ENCODE assay signal across 29 cellular contexts in the genomic region with DNA sequence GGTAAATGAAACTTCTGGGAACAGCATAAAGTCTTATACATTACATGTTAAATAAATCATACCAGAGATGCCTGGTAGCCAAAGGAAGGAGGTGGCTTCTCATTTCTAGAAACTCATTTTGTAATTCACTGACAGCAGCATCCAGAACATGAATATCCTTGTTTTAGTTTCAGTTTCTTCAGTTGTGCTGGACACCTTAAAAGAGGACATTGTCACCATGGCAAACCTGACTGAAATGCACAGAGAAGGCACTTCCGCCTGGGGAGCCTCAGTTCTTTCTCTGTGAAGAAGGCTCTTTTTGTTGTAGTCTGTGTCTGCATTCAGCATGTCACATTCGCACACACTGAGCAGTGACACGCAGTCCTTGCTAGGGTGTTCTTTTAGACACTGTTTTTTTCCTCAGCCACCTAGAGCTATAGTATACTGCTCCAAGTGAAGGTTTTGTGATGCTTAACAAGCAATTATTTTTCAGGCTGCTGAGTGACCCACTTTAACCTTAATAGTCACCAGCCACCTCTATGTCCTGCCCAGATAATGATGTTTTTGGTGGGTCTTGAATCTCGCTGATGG. TPM values are rescaled to one million over a fixed set of nuclear protein-coding genes. Genes with fewer than 3 reads are reported as not detected.
DNase-seq lines count a peak whose midpoint lies in the region; ATAC-seq, FAIRE-seq and TF ChIP-seq lines count a peak whose summit lies in the region.
"Had no signal": no experiment of that assay in that cellular context is flagged by ENCODE, and none has a peak within 500 bp of the region (broad histone marks: within the 10 kb centered on the region; RNA-seq: fewer than 3 reads in every experiment).

No MANE protein-coding gene starts in this region.

- H3K4me1 ChIP-seq in GM23338 (ENCODE audit: insufficient read depth): peaks cover 13% of the 10 kb centered on the region
- H3K4me1 ChIP-seq in neural progenitor cell: peaks cover 18% of the 10 kb centered on the region
- H3K4me1 ChIP-seq: ascending aorta, thyroid gland had no signal

- H3K36me3 Mint-ChIP-seq in GM23338 (ENCODE audit: low read depth) (no peaks in the 10 kb centered on the region), WTC11 (no peaks in the 10 kb centered on the region), neural progenitor cell (no peaks in the 10 kb centered on the region), osteocyte (ENCODE audit: unreplicated experiment) (no peaks in the 10 kb centered on the region)
- H3K36me3 Mint-ChIP-seq: activated naive CD4-positive, alpha-beta T cell treated with anti-CD3 and anti-CD28 coated beads, Interleukin-2, amount 50 U/mL, for 24 hours had no signal

- no peaks in the 10 kb centered on the region for H3K36me3 ChIP-seq in GM23338 (ENCODE audit: insufficient read depth)
- no peaks in the 10 kb centered on the region for H3K36me3 ChIP-seq in neural progenitor cell
- H3K36me3 ChIP-seq: ascending aorta, thyroid gland, WERI-Rb-1 had no signal

- DNase-seq in GM12892 (ENCODE audit: insufficient read length): no peak
- DNase-seq in GM23338 (ENCODE audit: low spot score): no peak
- DNase-seq in WTC11 (ENCODE audit: low spot score): no peak
- DNase-seq in neural progenitor cell (ENCODE audit: low spot score): peak; percentile 16
- DNase-seq in middle frontal gyrus (ENCODE audit: extremely low spot score, low spot score): no peak
- DNase-seq in osteocyte (ENCODE audit: extremely low spot score, unreplicated experiment): no peak
- DNase-seq: activated CD4-positive, alpha-beta T cell treated with anti-CD3 and anti-CD28 coated beads, Interleukin-2, amount 50 U/mL, for 1 hour; C1 segment of cervical spinal cord; Calu3; glutamatergic neuron; left cardiac atrium; mesenchymal stem cell; NCI-H1105; NCI-H226; NCI-H774; stimulated activated CD4-positive, alpha-beta T cell treated with anti-CD3 and anti-CD28 coated beads, Interleukin-4, amount 100 ng/mL, for 4 hours; stimulated activated naive CD4-positive, alpha-beta T cell treated with Interleukin-2 at 50 U/mL for 16 hours; thyroid gland; WERI-Rb-1 had no signal

- H3K9me3 ChIP-seq in neural progenitor cell (ENCODE audit: low read depth): no peaks in the 10 kb centered on the region
- H3K9me3 ChIP-seq: ascending aorta, thyroid gland had no signal

- TF ChIP-seq POLR2A in GM12892 (IDR thresholded peaks at IDR 0.05; ENCODE audit: low read depth, low read length) (no peak), GM18505 (IDR thresholded peaks at IDR 0.05; ENCODE audit: borderline replicate concordance, extremely low read depth, insufficient read depth, insufficient read length) (no peak)

- H3K4me2 ChIP-seq in GM23338: peak overlapping the region; percentile 55; the same call in 1 of the 2 replicates
- peak overlapping the region; percentile 5 for H3K4me2 ChIP-seq in neural progenitor cell

- H3K9ac ChIP-seq in neural progenitor cell: no peak overlapping the region

- H3K9me3 Mint-ChIP-seq in GM23338 (no peaks in the 10 kb centered on the region; the same call in 2 of the 3 replicates), WTC11 (no peaks in the 10 kb centered on the region), neural progenitor cell (no peaks in the 10 kb centered on the region), osteocyte (ENCODE audit: unreplicated experiment) (no peaks in the 10 kb centered on the region)
- H3K9me3 Mint-ChIP-seq: activated naive CD4-positive, alpha-beta T cell treated with anti-CD3 and anti-CD28 coated beads, Interleukin-2, amount 50 U/mL, for 24 hours; central memory CD8-positive, alpha-beta T cell; T-helper 2 cell treated with Interferon-gamma antibody and Interleukin-4, amounts not matched to agents 5 μg/mL and 100 μg/mL, for 36 hours had no signal

- H2AFZ ChIP-seq in GM23338 (no peak overlapping the region), neural progenitor cell (replicated peaks) (no peak overlapping the region)

- CTCF ChIA-PET in WTC11 (lab: Charles Lee): no interaction called here

- TF ChIP-seq CTCF in GM23338 (conservative IDR thresholded peaks at IDR 0.05; ENCODE audit: low read depth in 2 of 2) (no peak), WTC11 (IDR thresholded peaks at IDR 0.05) (no peak), neural progenitor cell (IDR thresholded peaks at IDR 0.05) (no peak), osteocyte (IDR thresholded peaks at IDR 0.05) (no peak)

- H3K27ac ChIP-seq in GM23338 (ENCODE audit: low read depth) (no peak overlapping the region), neural progenitor cell (no peak overlapping the region)
- H3K27ac ChIP-seq: ascending aorta, epithelial cell of prostate, thyroid gland, WERI-Rb-1 had no signal

- H3K4me3 ChIP-seq in GM23338 (peak overlapping the region; percentile 32; the same call in 1 of the 2 replicates), neural progenitor cell (no peak overlapping the region)
- H3K4me3 ChIP-seq: ascending aorta, thyroid gland had no signal

- H3K4me3 Mint-ChIP-seq in GM23338: peak overlapping the region; percentile 22; the same call in 1 of the 3 replicates
- H3K4me3 Mint-ChIP-seq in WTC11: peak overlapping the region; percentile 7; the same call in 1 of the 2 replicates
- H3K4me3 Mint-ChIP-seq in neural progenitor cell: peak overlapping the region; percentile 58
- no peak overlapping the region for H3K4me3 Mint-ChIP-seq in osteocyte (ENCODE audit: unreplicated experiment)
- H3K4me3 Mint-ChIP-seq: activated naive CD4-positive, alpha-beta T cell treated with anti-CD3 and anti-CD28 coated beads, Interleukin-2, amount 50 U/mL, for 24 hours; central memory CD8-positive, alpha-beta T cell; T-helper 2 cell treated with Interferon-gamma antibody and Interleukin-4, amounts not matched to agents 5 μg/mL and 100 μg/mL, for 36 hours had no signal

- H3K9me2 ChIP-seq in GM23338 (ENCODE audit: insufficient read depth): no peaks in the 10 kb centered on the region

- H3K27me3 Mint-ChIP-seq in GM23338 (ENCODE audit: insufficient read depth, low read depth, poor library complexity) (peaks cover 3% of the 10 kb centered on the region), WTC11 (ENCODE audit: low read depth) (peaks cover 22% of the 10 kb centered on the region), neural progenitor cell (ENCODE audit: insufficient read depth, low read depth) (no peaks in the 10 kb centered on the region), osteocyte (ENCODE audit: unreplicated experiment) (peaks cover 7% of the 10 kb centered on the region)

- H3F3A ChIP-seq in GM23338 (replicated peaks; ENCODE audit: low read depth) (no peaks in the 10 kb centered on the region), neural progenitor cell (ENCODE audit: low read depth) (no peaks in the 10 kb centered on the region)

- POLR2A ChIA-PET in WTC11 (lab: Charles Lee): no interaction called here

- peaks cover 23% of the 10 kb centered on the region; the same call in 1 of the 2 replicates for H3K27me3 ChIP-seq in GM23338 (ENCODE audit: insufficient read depth)
- no peaks in the 10 kb centered on the region for H3K27me3 ChIP-seq in neural progenitor cell
- H3K27me3 ChIP-seq: ascending aorta, thyroid gland had no signal

- no peaks in the 10 kb centered on the region for H4K20me1 ChIP-seq in GM23338 (replicated peaks; ENCODE audit: insufficient read depth)
- H4K20me1 ChIP-seq in neural progenitor cell (ENCODE audit: low read depth): no peaks in the 10 kb centered on the region

- H3K79me2 ChIP-seq in GM23338 (replicated peaks; ENCODE audit: insufficient read depth): no peaks in the 10 kb centered on the region
- no peaks in the 10 kb centered on the region for H3K79me2 ChIP-seq in neural progenitor cell (ENCODE audit: low read depth)

- H3K4me1 Mint-ChIP-seq in GM23338 (peaks cover 15% of the 10 kb centered on the region), WTC11 (peaks cover 33% of the 10 kb centered on the region), neural progenitor cell (peaks cover 35% of the 10 kb centered on the region), osteocyte (ENCODE audit: unreplicated experiment) (no peaks in the 10 kb centered on the region)
- H3K4me1 Mint-ChIP-seq: activated naive CD4-positive, alpha-beta T cell treated with anti-CD3 and anti-CD28 coated beads, Interleukin-2, amount 50 U/mL, for 24 hours; central memory CD8-positive, alpha-beta T cell had no signal

- FAIRE-seq in GM12892 (lab: Jason Lieb, UNC): peak; percentile 38

- ATAC-seq in GM23338 (peak; percentile 71), WTC11 (peak; percentile 70), GM18505 (IDR thresholded peaks at IDR 0.05; ENCODE audit: unreplicated experiment) (no peak), GM19467 (IDR thresholded peaks at IDR 0.05; ENCODE audit: unreplicated experiment) (no peak)
- ATAC-seq: left cardiac atrium, PC-3, Right ventricle myocardium inferior had no signal

- H3K27ac Mint-ChIP-seq in GM23338: no peak overlapping the region
- no peak overlapping the region for H3K27ac Mint-ChIP-seq in WTC11
- H3K27ac Mint-ChIP-seq in neural progenitor cell: peak overlapping the region; percentile 25
- no peak overlapping the region for H3K27ac Mint-ChIP-seq in osteocyte (ENCODE audit: unreplicated experiment)
- H3K27ac Mint-ChIP-seq: activated naive CD4-positive, alpha-beta T cell treated with anti-CD3 and anti-CD28 coated beads, Interleukin-2, amount 50 U/mL, for 24 hours; T-helper 2 cell treated with Interferon-gamma antibody and Interleukin-4, amounts not matched to agents 5 μg/mL and 100 μg/mL, for 36 hours had no signal

TF ChIP-seq in GM23338, 12 proteins besides CTCF, POLR2A, EP300 and RAD21 (continues in another document):
- no peak for TF ChIP-seq EZH2 (IDR thresholded peaks at IDR 0.05; ENCODE audit: low read depth, unreplicated experiment)

TF ChIP-seq in WTC11, 78 proteins besides CTCF, POLR2A, EP300 and RAD21 (continues in another document):
- TF ChIP-seq ATF1 (CRISPR knock-in tag; IDR thresholded peaks at IDR 0.05) (no peak), SOX15 (CRISPR knock-in tag; IDR thresholded peaks at IDR 0.05) (no peak), TEAD1 (CRISPR knock-in tag; IDR thresholded peaks at IDR 0.05) (no peak), ZMAT4 (CRISPR knock-in tag; IDR thresholded peaks at IDR 0.05) (no peak), IRF2 (CRISPR knock-in tag; IDR thresholded peaks at IDR 0.05; ENCODE audit: borderline replicate concordance, low read depth) (no peak)

RNA-seq across cellular contexts. Expression of gene RPRM, which starts 9.5 kb away (rescaled TPM):
- 0.17 TPM for polyA plus RNA-seq in GM12892 (2012; ENCODE audit: missing spikeins)
- total RNA-seq in GM23338 (2014; rRNA removed; shearing (Covaris generic)): 7.2 and 7.5 TPM in 2 replicates
- 5.9 and 7.4 TPM in 2 replicates for polyA plus RNA-seq in GM23338 (2016; fragmentation: Nextera tagmentation; extraction: Ambion mirVana)
- total RNA-seq in WTC11 (2021) (25.4 to 29.0 TPM (median 28.1 TPM) in 3 replicates), neural progenitor cell (ENCODE audit: low replicate concordance) (0.51 and 1.3 TPM in 2 replicates), osteocyte (not detected in 2 replicates)
- total RNA-seq: ascending aorta, Right ventricle myocardium inferior had no signal
- polyA plus RNA-seq: AG04450 had no signal

Comparison
In these comparisons a context has a peak if more than half of its experiments do, and no peak if none do; other contexts are left out.
1. ATAC-seq: peak in GM23338 (single experiment) and WTC11 (single experiment); none in GM18505 (single experiment) and GM19467 (single experiment).